2 cellular contexts compared by ENCODE assay signal in genomic region chr5:65556718-65557117, GRCh38.
TF ChIP-seq lines count a peak whose summit lies in the region.

No MANE protein-coding gene starts in this region.

TF ChIP-seq in HepG2, 621 proteins besides CTCF, POLR2A, EP300 and RAD21:
- 0 out of 2 replicates have a peak, but pooled peaks have one; percentile 29 for TF ChIP-seq ZNF33A (CRISPR knock-in tag; IDR thresholded peaks at IDR 0.05; ENCODE audit: borderline replicate concordance)
- no peak for TF ChIP-seq ZMYM3 (CRISPR knock-in tag; IDR thresholded peaks at IDR 0.05)
- TF ChIP-seq SMYD3 (CRISPR knock-in tag; IDR thresholded peaks at IDR 0.05), result no peak
- peak in 1 of 2 experiments; percentile 21; a peak in 1 of 4 replicates for TF ChIP-seq ATF4 (CRISPR knock-in tag; IDR thresholded peaks at IDR 0.05)
TF ChIP-seq in HepG2: peak in this region for 2.

TF ChIP-seq in K562, 482 proteins besides CTCF, POLR2A, EP300 and RAD21:
- no peak for TF ChIP-seq JUNB (CRISPR knock-in tag; conservative IDR thresholded peaks at IDR 0.05)
- TF ChIP-seq, protein P1, sequence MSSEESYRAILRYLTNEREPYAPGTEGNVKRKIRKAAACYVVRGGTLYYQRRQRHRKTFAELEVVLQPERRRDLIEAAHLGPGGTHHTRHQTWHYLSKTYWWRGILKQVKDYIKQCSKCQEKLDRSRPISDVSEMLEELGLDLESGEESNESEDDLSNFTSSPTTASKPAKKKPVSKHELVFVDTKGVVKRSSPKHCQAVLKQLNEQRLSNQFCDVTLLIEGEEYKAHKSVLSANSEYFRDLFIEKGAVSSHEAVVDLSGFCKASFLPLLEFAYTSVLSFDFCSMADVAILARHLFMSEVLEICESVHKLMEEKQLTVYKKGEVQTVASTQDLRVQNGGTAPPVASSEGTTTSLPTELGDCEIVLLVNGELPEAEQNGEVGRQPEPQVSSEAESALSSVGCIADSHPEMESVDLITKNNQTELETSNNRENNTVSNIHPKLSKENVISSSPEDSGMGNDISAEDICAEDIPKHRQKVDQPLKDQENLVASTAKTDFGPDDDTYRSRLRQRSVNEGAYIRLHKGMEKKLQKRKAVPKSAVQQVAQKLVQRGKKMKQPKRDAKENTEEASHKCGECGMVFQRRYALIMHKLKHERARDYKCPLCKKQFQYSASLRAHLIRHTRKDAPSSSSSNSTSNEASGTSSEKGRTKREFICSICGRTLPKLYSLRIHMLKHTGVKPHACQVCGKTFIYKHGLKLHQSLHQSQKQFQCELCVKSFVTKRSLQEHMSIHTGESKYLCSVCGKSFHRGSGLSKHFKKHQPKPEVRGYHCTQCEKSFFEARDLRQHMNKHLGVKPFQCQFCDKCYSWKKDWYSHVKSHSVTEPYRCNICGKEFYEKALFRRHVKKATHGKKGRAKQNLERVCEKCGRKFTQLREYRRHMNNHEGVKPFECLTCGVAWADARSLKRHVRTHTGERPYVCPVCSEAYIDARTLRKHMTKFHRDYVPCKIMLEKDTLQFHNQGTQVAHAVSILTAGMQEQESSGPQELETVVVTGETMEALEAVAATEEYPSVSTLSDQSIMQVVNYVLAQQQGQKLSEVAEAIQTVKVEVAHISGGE (CRISPR knock-in tag; IDR thresholded peaks at IDR 0.05), result no peak
- no peak for TF ChIP-seq ZNF239 (CRISPR knock-in tag; IDR thresholded peaks at IDR 0.05)
- no peak for TF ChIP-seq CEBPG (CRISPR knock-in tag; IDR thresholded peaks at IDR 0.05)
- TF ChIP-seq CEBPG (tag; conservative IDR thresholded peaks at IDR 0.05 in 1 of 2, IDR thresholded peaks at IDR 0.05 in 1 of 2), result peak in 1 of 2 experiments; percentile 55; a peak in 1 of 4 replicates
- TF ChIP-seq TBP (optimal IDR thresholded peaks at IDR 0.05; ENCODE audit: low read depth, low read length), result no peak
TF ChIP-seq in K562: peak in this region for 1.
